8 cellular contexts compared by ENCODE assay signal in genomic region chr16:89873109-89873821, GRCh38. TPM values are rescaled to one million over a fixed set of nuclear protein-coding genes. Genes with fewer than 3 reads are reported as not detected.
A peak's percentile ranks its signal among the peaks of the same experiment; 100 is the strongest.
DNase-seq lines count a peak whose midpoint lies in the region; ATAC-seq and TF ChIP-seq lines count a peak whose summit lies in the region.

TCF25 (plus strand) TSS chr16:89873592; CDS start chr16:89873668, 76 bp downstream.

- peak within 1 kb of the TSS; percentile 97 for H3K4me2 ChIP-seq in PC-3 (ENCODE audit: low read length)

- H3K36me3 Mint-ChIP-seq in Caco-2 (ENCODE audit: insufficient read depth, unreplicated experiment) = peaks cover 45% of the 10 kb centered on the region

- 1% methylated on average over 89 of the region's 89 CpGs for WGBS in HUES64

- peak within 1 kb of the TSS; percentile 100 for H3K27ac ChIP-seq in HUES64 (ENCODE audit: low read depth, low read length)
- peak within 1 kb of the TSS; percentile 98 for H3K27ac ChIP-seq in PC-3 (ENCODE audit: low read length)
- peak within 1 kb of the TSS; percentile 97 for H3K27ac ChIP-seq in epithelial cell of prostate

- POLR2A ChIA-PET in Caco-2 (lab: Charles Lee) (interaction anchor here (0.5 to 1.4 kb wide), 22 partner anchors 8 to 1211 kb away, joined by 3 to 11 read pairs (median 4); partner anchors contain the start of genes MC1R, MVD, SPATA2L and TUBB3), PC-3 (lab: Charles Lee; ENCODE audit: unreplicated experiment) (interaction anchor here (0.6 to 1.2 kb wide), 6 partner anchors 10 to 175 kb away, joined by 4 to 24 read pairs (median 6); no protein-coding TSS in a partner anchor)

- peaks cover 23% of the 10 kb centered on the region for H4K20me1 ChIP-seq in PC-3 (ENCODE audit: low read length)

- H3K4me3 ChIP-seq in Caco-2 (ENCODE audit: low read depth, low read length) (peak within 1 kb of the TSS; percentile 100), HUES64 (ENCODE audit: low read length) (peak within 1 kb of the TSS; percentile 98), PC-3 (ENCODE audit: low read length) (peak within 1 kb of the TSS; percentile 79), mucosa of descending colon (peak within 1 kb of the TSS; percentile 54)

- ATAC-seq in GM21423 (IDR thresholded peaks at IDR 0.05; ENCODE audit: unreplicated experiment) (peak; percentile 37), PC-3 (peak; percentile 48), mucosa of descending colon (peak; percentile 76)

- H3K79me2 ChIP-seq in PC-3 (ENCODE audit: low read length) = peaks cover 40% of the 10 kb centered on the region

- no peaks in the 10 kb centered on the region for H3K9me3 Mint-ChIP-seq in Caco-2 (ENCODE audit: unreplicated experiment)

- H3K27me3 ChIP-seq in Caco-2 (replicated peaks; ENCODE audit: control insufficient read depth, insufficient read depth, low read length) = no peaks in the 10 kb centered on the region
- H3K27me3 ChIP-seq in HUES64 (ENCODE audit: insufficient read depth, low read length) = peaks cover 2% of the 10 kb centered on the region; the same call in 1 of the 2 replicates
- H3K27me3 ChIP-seq in PC-3 (ENCODE audit: low read length) = no peaks in the 10 kb centered on the region

- H3F3A ChIP-seq in PC-3 (ENCODE audit: low read length, unreplicated experiment) = no peaks in the 10 kb centered on the region

- intact Hi-C loops in Caco-2 (cut with micrococcal nuclease; ENCODE audit: unreplicated experiment) = no loop called here
- intact Hi-C loops in PC-3 (cut with micrococcal nuclease) = loop anchor here (5.0 kb wide), 1 partner anchor 171 kb away; the partner anchor contains the start of gene SPATA2L
- intact Hi-C loops in mucosa of descending colon (cut with DNase I, micrococcal nuclease) = no loop called here

- BruUV-seq in Caco-2 (replicated peaks; lab: Mats Ljungman, UMichigan) (TSS peak; percentile 63), PC-3 (replicated peaks; lab: Mats Ljungman, UMichigan) (no TSS peak)

- peak within 1 kb of the TSS; percentile 84 for H2AFZ ChIP-seq in PC-3 (ENCODE audit: low read length)

- no peaks in the 10 kb centered on the region for H3K9me2 ChIP-seq in PC-3 (replicated peaks; ENCODE audit: low read length)

- H3K4me3 Mint-ChIP-seq in Caco-2 (ENCODE audit: unreplicated experiment) = peak within 1 kb of the TSS; percentile 87

- TF ChIP-seq CTCF in Caco-2 (IDR thresholded peaks at IDR 0.05; ENCODE audit: insufficient read depth in 1 of 2, low read depth in 1 of 2, low read length in 1 of 2, severe bottlenecking in 1 of 2, unreplicated experiment in 1 of 2) (no peak), PC-3 (conservative IDR thresholded peaks at IDR 0.05; ENCODE audit: low read depth, low read length) (no peak), mucosa of descending colon (IDR thresholded peaks at IDR 0.05) (no peak)

- peak within 1 kb of the TSS; percentile 99 for H3K9ac ChIP-seq in HUES64 (ENCODE audit: low read depth, low read length)
- peak within 1 kb of the TSS; percentile 97 for H3K9ac ChIP-seq in PC-3 (ENCODE audit: low read length)

- H3K36me3 ChIP-seq in Caco-2 (ENCODE audit: control insufficient read depth, insufficient read depth, low read length) (peaks cover 3% of the 10 kb centered on the region; the same call in 1 of the 2 replicates), HUES64 (ENCODE audit: insufficient read depth, low read length) (peaks cover 22% of the 10 kb centered on the region), PC-3 (ENCODE audit: low read depth, low read length) (peaks cover 14% of the 10 kb centered on the region), mucosa of descending colon (ENCODE audit: low read depth) (no peaks in the 10 kb centered on the region)

- H3K4me1 ChIP-seq in Caco-2 (peaks cover 11% of the 10 kb centered on the region), HUES64 (ENCODE audit: insufficient read depth, low read length) (no peaks in the 10 kb centered on the region), PC-3 (ENCODE audit: insufficient read depth, low read length) (peaks cover 17% of the 10 kb centered on the region), mucosa of descending colon (ENCODE audit: low read depth) (peaks cover 15% of the 10 kb centered on the region)

- CTCF ChIA-PET in Caco-2 (lab: Charles Lee) (interaction anchor here (0.6 to 2.1 kb wide), 8 partner anchors 12 to 214 kb away, joined by 3 to 16 read pairs (median 3); partner anchors contain the start of genes MC1R, SPATA2L and TUBB3), PC-3 (lab: Charles Lee) (no interaction called here)

- peak within 1 kb of the TSS; percentile 94 for H3K27ac Mint-ChIP-seq in Caco-2 (ENCODE audit: unreplicated experiment)

- no peaks in the 10 kb centered on the region for H3K27me3 Mint-ChIP-seq in Caco-2 (ENCODE audit: insufficient read depth, unreplicated experiment)

- peaks cover 7% of the 10 kb centered on the region for H3K4me1 Mint-ChIP-seq in Caco-2 (ENCODE audit: low read depth, unreplicated experiment)

- H3K9me3 ChIP-seq in Caco-2 (peaks cover 6% of the 10 kb centered on the region; the same call in 1 of the 2 replicates), HUES64 (ENCODE audit: insufficient read depth, low read depth, low read length) (peaks cover 11% of the 10 kb centered on the region), PC-3 (ENCODE audit: low read length) (no peaks in the 10 kb centered on the region), mucosa of descending colon (no peaks in the 10 kb centered on the region)

- DNase-seq in Caco-2 (peak; percentile 89 to 90), PC-3 (peak; percentile 78), activated T-cell treated with anti-CD3 and anti-CD28 coated beads for 4 hours (peak; percentile 78), epithelial cell of prostate (ENCODE audit: low read depth, low spot score) (peak; percentile 18), mucosa of descending colon (peak; percentile 84 to 91 (median 88))
- DNase-seq in stimulated activated CD8-positive, alpha-beta memory T cell treated with anti-CD3 and anti-CD28 coated beads, Interleukin-4, amount 100 ng/mL, for 1 hour (ENCODE audit: low read depth in 2 of 2, low spot score in 1 of 2) = peak; percentile 69 to 82

RNA-seq across cellular contexts. Expression of gene TCF25, which starts in this region (rescaled TPM):
- total RNA-seq in Caco-2 (2022) = 196 and 244 TPM in 2 replicates
- polyA plus RNA-seq in HUES64 (2013, experiment 1 of 2) = 77.0 TPM
- polyA plus RNA-seq in HUES64 (2013, experiment 2 of 2) = 77.0 TPM
- total RNA-seq in PC-3 (2014; rRNA removed) = 77.9 and 79.6 TPM in 2 replicates
- 100 to 1,000 TPM; 179 to 217 (median 212) TPM for total RNA-seq in mucosa of descending colon

Comparison
In these comparisons a context has a peak if more than half of its experiments do, and no peak if none do; other contexts are left out.
1. Peak in every context shown above with its lines: DNase-seq, ATAC-seq, H3K4me3 ChIP-seq and H3K27ac ChIP-seq.
2. DNase-seq: peak in every context shown above with its lines; median percentile 90 in Caco-2; 88 in mucosa of descending colon; 78 in PC-3; 78 in activated T-cell treated with anti-CD3 and anti-CD28 coated beads for 4 hours; 76 in stimulated activated CD8-positive, alpha-beta memory T cell treated with anti-CD3 and anti-CD28 coated beads, Interleukin-4, amount 100 ng/mL, for 1 hour; 18 in epithelial cell of prostate.